ENCODE assay signal across 20 cellular contexts in the genomic region with DNA sequence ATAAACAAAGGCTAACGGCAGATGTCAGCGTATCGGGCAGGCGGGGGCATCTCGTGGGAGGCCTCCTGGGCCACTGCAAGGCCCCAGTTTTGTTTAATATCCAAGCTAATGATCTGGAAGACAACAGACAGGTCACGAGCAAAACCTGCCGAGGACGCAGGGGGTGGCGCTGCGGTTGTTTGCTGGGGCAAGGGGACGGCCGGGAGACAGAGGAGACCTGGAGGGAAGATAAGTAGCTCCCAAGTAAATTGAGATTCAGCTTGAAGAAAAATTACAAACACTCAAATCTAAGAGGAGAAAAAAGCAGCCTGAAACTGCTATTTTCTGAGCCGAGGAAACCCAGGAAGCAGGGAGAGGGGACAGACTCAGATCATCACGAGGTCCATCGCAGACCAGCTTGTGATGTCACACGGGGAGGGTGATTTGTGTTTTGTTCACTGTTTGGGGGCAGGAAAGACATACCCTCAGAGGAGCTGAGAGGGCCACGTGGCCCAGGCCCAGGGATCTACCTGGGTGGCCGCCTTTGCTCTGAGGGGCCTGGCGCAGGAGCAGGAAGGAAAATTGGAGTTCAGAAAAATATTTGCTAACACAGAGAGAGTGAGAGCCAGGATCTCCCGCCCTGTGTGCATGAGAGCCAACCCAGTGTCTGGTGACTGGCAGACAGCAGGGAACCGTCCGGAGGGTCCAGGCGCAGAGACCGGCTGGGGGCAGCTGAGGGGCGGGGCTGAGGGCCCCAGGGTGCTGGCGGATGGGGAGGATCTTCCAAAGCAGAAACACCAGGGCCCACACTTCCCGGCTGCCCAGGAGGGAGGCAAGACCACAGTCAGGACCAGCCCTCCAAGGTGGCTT. TPM values are rescaled to one million over a fixed set of nuclear protein-coding genes. Genes with fewer than 3 reads are reported as not detected.
DNase-seq lines count a peak whose midpoint lies in the region; ATAC-seq and TF ChIP-seq lines count a peak whose summit lies in the region.
"Had no signal": no experiment of that assay in that cellular context is flagged by ENCODE, and none has a peak within 500 bp of the region (broad histone marks: within the 10 kb centered on the region; RNA-seq: fewer than 3 reads in every experiment).

No MANE protein-coding gene starts in this region.

- H3K4ac ChIP-seq in H9 (ENCODE audit: low read depth, low read length), result no peak overlapping the region

- no peak overlapping the region for H2BK15ac ChIP-seq in H9 (ENCODE audit: low read depth, low read length)

- H3K14ac ChIP-seq in H9 (ENCODE audit: insufficient read depth, low read length), result no peak overlapping the region

- no peaks in the 10 kb centered on the region for H3K79me1 ChIP-seq in H9 (ENCODE audit: insufficient read depth, low read depth, low read length, poor library complexity, severe bottlenecking)

- no peaks in the 10 kb centered on the region for H4K20me1 ChIP-seq in H9 (ENCODE audit: control insufficient read depth, insufficient read depth, insufficient read length)

- WGBS in H9 (ENCODE audit: extremely low coverage, insufficient read length, low lambda C conversion rate), result no CpG with 5 or more reads among the region's 27 CpGs
- 87 to 90% methylated on average over 18 to 20 of the region's 27 CpGs for WGBS in mesodermal cell (ENCODE audit: insufficient coverage in 2 of 2), 2 experiments

- no peak overlapping the region for H3K4me3 Mint-ChIP-seq in H9
- H3K4me3 Mint-ChIP-seq: CD4-positive, alpha-beta memory T cell had no signal

- H3K9me3 ChIP-seq in H9 (ENCODE audit: control insufficient read depth, low read depth, low read length) (no peaks in the 10 kb centered on the region), mesodermal cell (ENCODE audit: control insufficient read depth, low read length) (no peaks in the 10 kb centered on the region), left ventricle myocardium inferior (replicated peaks) (peaks cover 10% of the 10 kb centered on the region)
- H3K9me3 ChIP-seq: SJCRH30 had no signal

- no peak for DNase-seq in H9
- DNase-seq in dorsolateral prefrontal cortex, result peak in 1 of 10 donors; percentile 25
- peak; percentile 81 for DNase-seq in retina
- DNase-seq in left cardiac atrium, result no peak
- no peak for DNase-seq in left ventricle myocardium inferior
- DNase-seq: CD4-positive, alpha-beta memory T cell; DMS79 treated with DMSO at 0.1 percent for 48 hours; GF-D8; Karpas-422; MM.1S; NCI-H1105 treated with DMSO at 0.1 percent for 48 hours; NCI-H2029; NCI-H226; NCI-H526; OCI-M1; RPMI8226; SJCRH30 had no signal

- H3K79me2 ChIP-seq in H9 (ENCODE audit: insufficient read depth, low read length), result no peaks in the 10 kb centered on the region

- peaks cover 0 to 5% (median 4%) of the 10 kb centered on the region in 3 experiments; a peak in 4 of 7 replicates for H3K36me3 Mint-ChIP-seq in H9 (ENCODE audit: insufficient read depth in 1 of 3, low read depth in 3 of 3)
- H3K36me3 Mint-ChIP-seq: CD4-positive, alpha-beta memory T cell had no signal

- H4K91ac ChIP-seq in H9 (ENCODE audit: insufficient read length, low read depth, low read length), result no peak overlapping the region

- no peak overlapping the region for H2BK120ac ChIP-seq in H9 (ENCODE audit: low read depth, low read length, poor library complexity, severe bottlenecking)

- H3K4me1 ChIP-seq in H9 (ENCODE audit: insufficient read depth, low read length), result no peaks in the 10 kb centered on the region
- H3K4me1 ChIP-seq in mesodermal cell (ENCODE audit: control insufficient read depth, insufficient read depth, low read length, poor library complexity, severe bottlenecking), result peaks cover 8% of the 10 kb centered on the region
- no peaks in the 10 kb centered on the region for H3K4me1 ChIP-seq in left ventricle myocardium inferior
- H3K4me1 ChIP-seq: SJCRH30 had no signal

- no peak overlapping the region for H3K23ac ChIP-seq in H9 (ENCODE audit: insufficient read length, low read depth, low read length)

- TF ChIP-seq CTCF in H9 (conservative IDR thresholded peaks at IDR 0.05) (no peak), dorsolateral prefrontal cortex (IDR thresholded peaks at IDR 0.05 in 54 of 56, conservative IDR thresholded peaks at IDR 0.05 in 2 of 56; ENCODE audit: low read depth in 1 of 56, partially characterized antibody in 56 of 56) (no peak), left ventricle myocardium inferior (IDR thresholded peaks at IDR 0.05; ENCODE audit: borderline replicate concordance) (no peak)

- H3K27me3 Mint-ChIP-seq in H9 (ENCODE audit: low read depth), result peaks cover 18% of the 10 kb centered on the region

- H3K27ac ChIP-seq in H9 (ENCODE audit: insufficient read length, low read depth, low read length) (no peak overlapping the region), dorsolateral prefrontal cortex (peak overlapping the region in 56 of 59 donors; percentile 16 to 91 (median 76)), mesodermal cell (ENCODE audit: low read depth, low read length, severe bottlenecking) (peak overlapping the region; percentile 41), left ventricle myocardium inferior (replicated peaks) (no peak overlapping the region)
- H3K27ac ChIP-seq: SJCRH30 had no signal

- no peak overlapping the region for H4K5ac ChIP-seq in H9 (ENCODE audit: insufficient read length, low read depth, low read length)

- peaks cover 12 to 13% of the 10 kb centered on the region in 2 experiments for H3K4me1 Mint-ChIP-seq in H9

- H3K4me2 ChIP-seq in H9 (ENCODE audit: insufficient read depth, insufficient read length, low read length), result no peak overlapping the region

- H2AK5ac ChIP-seq in H9 (ENCODE audit: insufficient read length, low read length), result no peak overlapping the region

- H3K23me2 ChIP-seq in H9 (ENCODE audit: insufficient read length, low read depth, low read length, poor library complexity, severe bottlenecking), result no peaks in the 10 kb centered on the region

- no peak overlapping the region for H2AFZ ChIP-seq in H9 (ENCODE audit: low read length)

- no peak overlapping the region for H3K18ac ChIP-seq in H9 (ENCODE audit: insufficient read length, low read depth, low read length)

- no peak overlapping the region for H3K9ac ChIP-seq in H9 (ENCODE audit: extremely low read depth, insufficient read length, low read length)

- no peak overlapping the region for H2BK5ac ChIP-seq in H9 (ENCODE audit: insufficient read length, low read length)

- H3K9me3 Mint-ChIP-seq in H9, result peaks cover 5 to 7% of the 10 kb centered on the region in 2 experiments; a peak in 4 of 5 replicates

- H3K27me3 ChIP-seq in H9 (ENCODE audit: insufficient read depth, low read length) (no peaks in the 10 kb centered on the region), dorsolateral prefrontal cortex (peaks cover 0 to 49% (median 3%) of the 10 kb centered on the region in 45 donors), left ventricle myocardium inferior (ENCODE audit: low read depth) (peaks cover 77% of the 10 kb centered on the region)

- no peak overlapping the region for H2BK20ac ChIP-seq in H9 (ENCODE audit: low read depth, low read length, poor library complexity, severe bottlenecking)

- no peak overlapping the region for H2BK12ac ChIP-seq in H9 (ENCODE audit: insufficient read length, low read depth, low read length)

- no peak overlapping the region for H4K8ac ChIP-seq in H9 (replicated peaks; ENCODE audit: insufficient read length, low read depth, low read length)

- H3T11ph ChIP-seq in H9 (ENCODE audit: low read length), result no peak overlapping the region

- H3K4me3 ChIP-seq in dorsolateral prefrontal cortex (peak overlapping the region in 6 of 59 donors; percentile 3 to 17 (median 15)), mesodermal cell (ENCODE audit: extremely low read depth, insufficient read depth, low read length, poor library complexity, severe bottlenecking) (no peak overlapping the region), left ventricle myocardium inferior (no peak overlapping the region)
- H3K4me3 ChIP-seq: SJCRH30 had no signal

- peak overlapping the region in 2 of 3 experiments; percentile 24 to 84; a peak in 1 of 7 replicates for H3K27ac Mint-ChIP-seq in H9

- H3K56ac ChIP-seq in H9 (ENCODE audit: insufficient read length, low read depth, low read length), result no peak overlapping the region

- no peak for ATAC-seq in GM21360 (IDR thresholded peaks at IDR 0.05; ENCODE audit: unreplicated experiment)
- ATAC-seq in left cardiac atrium, result no peak
- ATAC-seq in HG03108 (IDR thresholded peaks at IDR 0.05; ENCODE audit: unreplicated experiment), result no peak

- intact Hi-C loops in dorsolateral prefrontal cortex (cut with DNase I) (no loop called here), left cardiac atrium (cut with DNase I) (no loop called here), left ventricle myocardium inferior (cut with micrococcal nuclease) (no loop called here)

- H3K36me3 ChIP-seq in mesodermal cell (ENCODE audit: control insufficient read depth, insufficient read depth, low read length) (no peaks in the 10 kb centered on the region), left ventricle myocardium inferior (no peaks in the 10 kb centered on the region)
- H3K36me3 ChIP-seq: SJCRH30 had no signal

RNA-seq across cellular contexts. Expression of gene RBFOX3, which starts 52.9 kb away (rescaled TPM):
- 10.2 and 12.4 TPM in 2 replicates for total RNA-seq in H9 (2021)
- 100 to 1,000 TPM in 113 of 120 experiments, 10 to 100 TPM in 7; 51.1 to 231 (median 154) TPM for total RNA-seq in dorsolateral prefrontal cortex
- polyA plus RNA-seq in mesodermal cell (2013, experiment 1 of 2), result 1.00 TPM
- polyA plus RNA-seq in mesodermal cell (2013, experiment 2 of 2), result 0.76 TPM
- not detected for total RNA-seq in left cardiac atrium
- not detected for total RNA-seq in left ventricle myocardium inferior
- total RNA-seq: CD4-positive, alpha-beta memory T cell had no signal

Comparison
In these comparisons a context has a peak if more than half of its experiments do, and no peak if none do; other contexts are left out.
1. H3K27ac ChIP-seq: peak in dorsolateral prefrontal cortex (56 of 59) and mesodermal cell (single experiment); none in H9 (single experiment) and left ventricle myocardium inferior (single experiment).
2. RNA of gene RBFOX3, which starts 52.9 kb away (total RNA-seq): 51.1 to 231 TPM in dorsolateral prefrontal cortex and 10.2 to 12.4 TPM in H9; not detected in left cardiac atrium and not detected in left ventricle myocardium inferior (single experiment); every median in the first group is over 10 times any median in the second.